ENCODE assay signal across 1 cellular context in the genomic region with DNA sequence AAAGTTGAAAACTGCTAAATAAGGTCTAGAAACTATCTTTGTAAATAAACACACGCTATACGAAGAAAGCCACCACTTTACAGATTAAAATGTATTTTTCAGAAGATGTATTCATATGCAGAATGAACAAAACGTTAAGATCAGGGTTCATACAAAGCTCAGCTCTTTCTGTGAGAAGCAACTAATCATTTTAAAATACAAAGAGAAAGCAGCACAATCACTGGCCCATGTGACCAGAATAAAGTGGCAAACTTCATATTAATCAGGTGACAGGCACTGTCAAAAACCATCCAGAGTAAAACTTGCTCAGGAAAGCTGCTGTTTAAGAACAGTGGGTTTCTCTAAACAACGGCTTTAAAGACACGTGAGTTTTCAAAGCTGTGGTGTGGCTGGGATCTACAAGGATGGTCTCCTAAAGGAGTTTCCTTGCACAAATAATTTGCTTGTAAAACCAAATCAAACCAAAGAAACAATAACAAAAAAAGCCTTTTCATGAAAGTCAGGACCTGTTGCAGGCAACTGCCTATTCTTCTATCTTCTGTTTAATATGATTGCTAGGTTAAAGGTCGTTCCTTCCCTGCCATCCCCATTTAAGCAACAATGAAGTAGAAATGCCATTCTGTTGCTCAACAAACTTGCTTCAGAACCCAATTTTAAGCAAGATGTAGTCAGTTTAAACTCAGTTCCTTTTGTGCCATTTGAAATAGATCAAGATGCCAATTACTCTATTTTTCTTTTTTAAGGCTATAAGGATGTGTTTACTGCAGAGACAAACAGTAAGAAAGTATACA.
TF ChIP-seq lines count a peak whose summit lies in the region.

No MANE protein-coding gene starts in this region.

TF ChIP-seq in K562, 482 proteins besides CTCF, POLR2A, EP300 and RAD21:
- TF ChIP-seq, protein P1, sequence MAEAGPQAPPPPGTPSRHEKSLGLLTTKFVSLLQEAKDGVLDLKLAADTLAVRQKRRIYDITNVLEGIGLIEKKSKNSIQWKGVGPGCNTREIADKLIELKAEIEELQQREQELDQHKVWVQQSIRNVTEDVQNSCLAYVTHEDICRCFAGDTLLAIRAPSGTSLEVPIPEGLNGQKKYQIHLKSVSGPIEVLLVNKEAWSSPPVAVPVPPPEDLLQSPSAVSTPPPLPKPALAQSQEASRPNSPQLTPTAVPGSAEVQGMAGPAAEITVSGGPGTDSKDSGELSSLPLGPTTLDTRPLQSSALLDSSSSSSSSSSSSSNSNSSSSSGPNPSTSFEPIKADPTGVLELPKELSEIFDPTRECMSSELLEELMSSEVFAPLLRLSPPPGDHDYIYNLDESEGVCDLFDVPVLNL (CRISPR knock-in tag; IDR thresholded peaks at IDR 0.05; ENCODE audit: low read depth), result no peak
- no peak for TF ChIP-seq TFAM (CRISPR knock-in tag; conservative IDR thresholded peaks at IDR 0.05)
- no peak for TF ChIP-seq RFX1 (IDR thresholded peaks at IDR 0.05)
- TF ChIP-seq ZZZ3 (IDR thresholded peaks at IDR 0.05), result no peak
- TF ChIP-seq JUNB (CRISPR knock-in tag; conservative IDR thresholded peaks at IDR 0.05), result no peak
- TF ChIP-seq ZNF134 (CRISPR knock-in tag; conservative IDR thresholded peaks at IDR 0.05), result no peak
- TF ChIP-seq BDP1 (IDR thresholded peaks at IDR 0.05; ENCODE audit: insufficient read depth, insufficient read length), result no peak
- no peak for TF ChIP-seq ZNF830 (CRISPR knock-in tag; IDR thresholded peaks at IDR 0.05)
- no peak for TF ChIP-seq DEAF1 (CRISPR knock-in tag; IDR thresholded peaks at IDR 0.05)
- no peak for TF ChIP-seq CXXC5 (CRISPR knock-in tag; IDR thresholded peaks at IDR 0.05)
- no peak for TF ChIP-seq STAG1 (CRISPR knock-in tag; IDR thresholded peaks at IDR 0.05; ENCODE audit: borderline replicate concordance)
- TF ChIP-seq E2F3 (CRISPR knock-in tag; IDR thresholded peaks at IDR 0.05), result no peak
- TF ChIP-seq MBD2 (IDR thresholded peaks at IDR 0.05; ENCODE audit: borderline replicate concordance, low read depth), result no peak
- TF ChIP-seq RBM15 (IDR thresholded peaks at IDR 0.05; ENCODE audit: insufficient read depth, low read length), result no peak
- TF ChIP-seq TEAD2 (tag; IDR thresholded peaks at IDR 0.05), result no peak
- TF ChIP-seq ZNF232 (CRISPR knock-in tag; IDR thresholded peaks at IDR 0.05), result no peak
